ENCODE assay signal across 8 cellular contexts in genomic region chr2:231713738-231714638, GRCh38. TPM values are rescaled to one million over a fixed set of nuclear protein-coding genes. Genes with fewer than 3 reads are reported as not detected.
DNase-seq lines count a peak whose midpoint lies in the region; ATAC-seq and TF ChIP-seq lines count a peak whose summit lies in the region.

No MANE protein-coding gene starts in this region.

- H3K4me3 ChIP-seq in choroid plexus epithelial cell (ENCODE audit: low read depth, low read length) = no peak overlapping the region

- TF ChIP-seq CTCF in choroid plexus epithelial cell (conservative IDR thresholded peaks at IDR 0.05; ENCODE audit: low read depth, low read length) = peak; percentile 90

- ATAC-seq in HG02973 (IDR thresholded peaks at IDR 0.05; ENCODE audit: unreplicated experiment) = peak; percentile 27
- no peak for ATAC-seq in HG03039 (IDR thresholded peaks at IDR 0.05; ENCODE audit: unreplicated experiment)

- DNase-seq in DMS 273 treated with DMSO at 0.1 percent for 48 hours (lab: John Stamatoyannopoulos, UW) = peak; percentile 90
- DNase-seq in NCI-H460 (ENCODE audit: extremely low read depth, low read depth) = peak; percentile 91
- peak; percentile 85 for DNase-seq in activated CD4-positive, alpha-beta T cell treated with anti-CD3 and anti-CD28 coated beads for 1 hour
- DNase-seq in choroid plexus epithelial cell (ENCODE audit: low read depth) = peak; percentile 87
- DNase-seq in stimulated activated CD4-positive, alpha-beta T cell treated with anti-CD3 and anti-CD28 coated beads, Interleukin-1b, Interleukin-23, amount 100 ng/mL, for 4 hours (ENCODE audit: low read depth in 2 of 2) = peak; percentile 86 to 88

- H3K27me3 ChIP-seq in layer of hippocampus (ENCODE audit: control insufficient read depth, insufficient read depth, low read length) = no peaks in the 10 kb centered on the region

- H3K27ac ChIP-seq in layer of hippocampus (ENCODE audit: low read depth, low read length) = peak overlapping the region; percentile 13

RNA-seq across cellular contexts. Expression of gene PTMA, which starts 5.7 kb away (rescaled TPM):
- total RNA-seq in NCI-H460 (2014; rRNA removed; shearing (Covaris generic)) = 1,434 and 1,752 TPM in 2 replicates
- 1,011 and 1,252 TPM in 2 replicates for polyA plus RNA-seq in NCI-H460 (2014; cell fraction: nucleus; rRNA removed)
